8 cellular contexts compared by ENCODE assay signal in the genomic region with DNA sequence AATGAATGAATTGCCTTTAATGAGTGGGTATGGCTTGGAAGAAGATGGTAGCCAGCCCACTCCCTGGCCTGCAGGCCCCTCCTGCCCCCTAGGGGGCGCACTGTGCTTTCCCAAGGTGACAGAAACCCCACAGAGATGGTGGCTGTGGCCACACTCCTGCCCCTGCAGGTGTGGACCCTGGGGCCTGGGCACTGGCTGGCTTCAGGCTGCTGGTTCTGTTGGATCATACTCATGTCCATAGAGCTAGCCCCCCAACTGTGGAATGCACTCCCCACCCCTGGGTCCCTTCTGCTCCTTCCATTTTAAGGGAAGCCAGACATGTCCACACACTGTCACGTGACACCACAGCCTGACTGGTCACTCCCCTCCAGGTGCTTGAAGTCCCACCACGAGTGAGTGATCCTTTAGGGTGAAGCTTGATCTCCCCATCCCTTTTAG. TPM values are rescaled to one million over a fixed set of nuclear protein-coding genes. Genes with fewer than 3 reads are reported as not detected.
DNase-seq lines count a peak whose midpoint lies in the region; ATAC-seq, FAIRE-seq and TF ChIP-seq lines count a peak whose summit lies in the region.

No MANE protein-coding gene starts in this region.

- peak; percentile 97 for TF ChIP-seq CTCF in GM12873 (IDR thresholded peaks at IDR 0.05; ENCODE audit: insufficient read depth, low read depth, low read length, missing control alignments)
- peak; percentile 58 to 68 for TF ChIP-seq CTCF in brain (conservative IDR thresholded peaks at IDR 0.05)
- peak; percentile 86 for TF ChIP-seq CTCF in HepG2 (CRISPR knock-in tag; IDR thresholded peaks at IDR 0.05)

- no peaks in the 10 kb centered on the region for H3K79me2 ChIP-seq in HepG2 (ENCODE audit: insufficient read depth, low read length)

- no peak overlapping the region for H2AFZ ChIP-seq in HepG2 (ENCODE audit: low read length)

- intact Hi-C loops in HepG2 (cut with micrococcal nuclease; ENCODE audit: unreplicated experiment): loop anchor here (1.0 to 5.0 kb wide), 3 partner anchors 47 to 88 kb away; a partner anchor contains a TSS

- H3K27me3 ChIP-seq in HepG2 (ENCODE audit: control insufficient read depth in 1 of 2, insufficient read depth in 2 of 2, low read length in 2 of 2): no peaks in the 10 kb centered on the region

- no peak overlapping the region for H3K27ac ChIP-seq in HepG2 (ENCODE audit: extremely low read length, insufficient read depth, low read length)

- H3K4me1 Mint-ChIP-seq in brain: peaks cover 96% of the 10 kb centered on the region
- H3K4me1 Mint-ChIP-seq in stimulated activated effector memory CD8-positive, alpha-beta T cell treated with anti-CD3 and anti-CD28 coated beads, Interleukin-12 subunit alpha, Interleukin-12 subunit beta, amount 100 ng/mL, for 72 hours: peaks cover 13% of the 10 kb centered on the region

- H4K20me1 ChIP-seq in HepG2 (ENCODE audit: insufficient read depth, low read length): no peaks in the 10 kb centered on the region

- H3K27me3 Mint-ChIP-seq in brain: peaks cover 8% of the 10 kb centered on the region

- CTCF ChIA-PET in HepG2 (lab: Yijun Ruan, JAX; ENCODE audit: low intra/inter-chr PET ratio, low total read pairs): interaction anchor here (0.7 to 2.9 kb wide), 4 partner anchors 26 to 87 kb away, joined by 3 to 23 read pairs (median 8); no protein-coding TSS in a partner anchor

- H3K36me3 Mint-ChIP-seq in brain: no peaks in the 10 kb centered on the region
- H3K36me3 Mint-ChIP-seq in stimulated activated effector memory CD8-positive, alpha-beta T cell treated with anti-CD3 and anti-CD28 coated beads, Interleukin-12 subunit alpha, Interleukin-12 subunit beta, amount 100 ng/mL, for 72 hours: no peaks in the 10 kb centered on the region

- in situ Hi-C loops in HepG2 (cut with HindIII; ENCODE audit: extremely low pct_ligation_motif_present, low pct_unique_long_range_greater_than_20kb): no loop called here

- H3K27ac Mint-ChIP-seq in brain: peak overlapping the region in 3 of 5 experiments; percentile 93 to 98 (median 95)
- no peak overlapping the region for H3K27ac Mint-ChIP-seq in stimulated activated effector memory CD8-positive, alpha-beta T cell treated with anti-CD3 and anti-CD28 coated beads, Interleukin-12 subunit alpha, Interleukin-12 subunit beta, amount 100 ng/mL, for 72 hours

- H3K4me1 ChIP-seq in HepG2 (ENCODE audit: insufficient read depth, low read length): peaks cover 66% of the 10 kb centered on the region

- no peak for TF ChIP-seq POLR2A in HepG2 (IDR thresholded peaks at IDR 0.05; ENCODE audit: insufficient read depth in 1 of 2, low read depth in 2 of 2, low read length in 2 of 2)

- POLR2A ChIA-PET in HepG2 (lab: Yijun Ruan, JAX): no interaction called here

- no peaks in the 10 kb centered on the region for H3K9me3 ChIP-seq in HepG2 (ENCODE audit: low read length)

- no peak overlapping the region for H3K4me2 ChIP-seq in HepG2 (ENCODE audit: low read depth, low read length)

- TF ChIP-seq EP300 in HepG2 (IDR thresholded peaks at IDR 0.05; ENCODE audit: low read depth in 2 of 2, low read length in 2 of 2) (no peak), HepG2 (CRISPR knock-in tag; IDR thresholded peaks at IDR 0.05; ENCODE audit: borderline replicate concordance) (no peak)

- WGBS in HepG2 (ENCODE audit: low lambda C conversion rate): 60% methylated on average over 2 of the region's 3 CpGs

- DNase-seq in SW480 (ENCODE audit: low spot score) (peak; percentile 35), HepG2 (ENCODE audit: low spot score) (peak; percentile 37), NCI-H2171 treated with DMSO at 0.1 percent for 48 hours (lab: John Stamatoyannopoulos, UW) (no peak)
- peak; percentile 60 to 88 for DNase-seq in stimulated activated effector memory CD8-positive, alpha-beta T cell treated with anti-CD3 and anti-CD28 coated beads, Interleukin-12 subunit alpha, Interleukin-12 subunit beta, amount 100 ng/mL, for 72 hours (ENCODE audit: low spot score in 2 of 2)

- ATAC-seq in HG02870 (IDR thresholded peaks at IDR 0.05; ENCODE audit: unreplicated experiment) (peak; percentile 48), HepG2 (peak; percentile 64), HG02642 (IDR thresholded peaks at IDR 0.05; ENCODE audit: poor library complexity, unreplicated experiment) (no peak)
- ATAC-seq in stimulated activated effector memory CD8-positive, alpha-beta T cell treated with anti-CD3 and anti-CD28 coated beads, Interleukin-12 subunit alpha, Interleukin-12 subunit beta, amount 100 ng/mL, for 72 hours: peak; percentile 72

- peak; percentile 82 for TF ChIP-seq RAD21 in HepG2 (CRISPR knock-in tag; IDR thresholded peaks at IDR 0.05)

- peak overlapping the region in 1 of 5 experiments; percentile 25 for H3K4me3 Mint-ChIP-seq in brain
- no peak overlapping the region for H3K4me3 Mint-ChIP-seq in stimulated activated effector memory CD8-positive, alpha-beta T cell treated with anti-CD3 and anti-CD28 coated beads, Interleukin-12 subunit alpha, Interleukin-12 subunit beta, amount 100 ng/mL, for 72 hours

- H3K4me3 ChIP-seq in HepG2 (replicated peaks in 1 of 3; ENCODE audit: insufficient read depth in 1 of 3, low read depth in 2 of 3, low read length in 3 of 3): no peak overlapping the region

- H3K36me3 ChIP-seq in HepG2 (replicated peaks in 1 of 2; ENCODE audit: control insufficient read depth in 1 of 2, insufficient read depth in 2 of 2, low read length in 2 of 2): peaks cover 0 to 1% of the 10 kb centered on the region in 2 experiments; a peak in 1 of 5 replicates

- no peak overlapping the region for H3K9ac ChIP-seq in HepG2 (ENCODE audit: insufficient read depth, low read depth, low read length)

- H3K9me3 Mint-ChIP-seq in brain: peaks cover 0 to 5% (median 0%) of the 10 kb centered on the region in 5 experiments
- no peaks in the 10 kb centered on the region for H3K9me3 Mint-ChIP-seq in stimulated activated effector memory CD8-positive, alpha-beta T cell treated with anti-CD3 and anti-CD28 coated beads, Interleukin-12 subunit alpha, Interleukin-12 subunit beta, amount 100 ng/mL, for 72 hours

- no TSS peak for BruUV-seq in HepG2 (replicated peaks; lab: Mats Ljungman, UMichigan)

- peak; percentile 76 for FAIRE-seq in HepG2 (lab: Jason Lieb, UNC)

TF ChIP-seq in HepG2, 621 proteins besides CTCF, POLR2A, EP300 and RAD21 (continues in another document):
- peak; percentile 24; the same call in 1 of the 2 replicates for TF ChIP-seq ZFX (CRISPR knock-in tag; IDR thresholded peaks at IDR 0.05; ENCODE audit: low read depth)
- TF ChIP-seq XRCC5 (optimal IDR thresholded peaks at IDR 0.05; ENCODE audit: low read length): peak; percentile 27

RNA-seq across cellular contexts. Expression of a gene that starts 44.8 kb away (rescaled TPM):
- polyA plus RNA-seq in brain (ENCODE audit: insufficient read depth, low read depth, low replicate concordance) (38.1 TPM), HepG2 (2011; rRNA removed) (7.7 and 7.9 TPM in 2 replicates)
- total RNA-seq in HepG2 (2016; rRNA removed; fragmentation: Illumina TruSeq; extraction: Trizol): 3.1 and 3.9 TPM in 2 replicates
- 0.62 and 0.81 TPM in 2 replicates for total RNA-seq in HepG2 (2016; cell fraction: cytosol; rRNA removed; fragmentation: Illumina TruSeq; extraction: Trizol; ENCODE audit: low read depth)
- 3.5 and 3.6 TPM in 2 replicates for total RNA-seq in HepG2 (2016; cell fraction: insoluble cytoplasmic fraction; rRNA removed; fragmentation: Illumina TruSeq; extraction: Trizol)
- 3.7 and 4.0 TPM in 2 replicates for total RNA-seq in HepG2 (2016; cell fraction: membrane; rRNA removed; fragmentation: Illumina TruSeq; extraction: Trizol)
- 2.4 and 2.5 TPM in 2 replicates for total RNA-seq in HepG2 (2016; cell fraction: nucleus; rRNA removed; fragmentation: Illumina TruSeq; extraction: Trizol)
- polyA plus RNA-seq in HepG2 (2011; cell fraction: cytosol; rRNA removed): 6.1 and 7.9 TPM in 2 replicates
- 5.9 and 9.2 TPM in 2 replicates for polyA plus RNA-seq in HepG2 (2011; cell fraction: nucleus; rRNA removed)
- 3.8 and 4.0 TPM in 2 replicates for polyA plus RNA-seq in HepG2 (2012)
- 0.43 and 0.45 TPM in 2 replicates for polyA plus RNA-seq in HepG2 (2016; cell fraction: cytosol; fragmentation: Illumina TruSeq; extraction: Trizol; ENCODE audit: low read depth)
- 5.1 and 5.5 TPM in 2 replicates for polyA plus RNA-seq in HepG2 (2016; cell fraction: insoluble cytoplasmic fraction; fragmentation: Illumina TruSeq; extraction: Trizol; ENCODE audit: low read depth)
- 2.8 and 3.1 TPM in 2 replicates for polyA plus RNA-seq in HepG2 (2016; cell fraction: membrane; fragmentation: Illumina TruSeq; extraction: Trizol; ENCODE audit: low read depth)
- polyA plus RNA-seq in HepG2 (2016; cell fraction: nucleus; fragmentation: Illumina TruSeq; extraction: Trizol; ENCODE audit: insufficient read depth, low read depth): 4.3 and 4.9 TPM in 2 replicates
- polyA minus RNA-seq in HepG2 (2011; rRNA and poly(A)+ RNA removed; ENCODE audit: low replicate concordance): 4.8 and 18.6 TPM in 2 replicates
- polyA minus RNA-seq in HepG2 (2011; cell fraction: cytosol; rRNA and poly(A)+ RNA removed): 7.8 and 8.3 TPM in 2 replicates
- 3.5 and 3.6 TPM in 2 replicates for polyA minus RNA-seq in HepG2 (2011; cell fraction: nucleus; rRNA and poly(A)+ RNA removed)

RNA-seq across cellular contexts. Expression of a gene that starts 53.3 kb away (rescaled TPM):
- polyA plus RNA-seq in brain (ENCODE audit: insufficient read depth, low read depth, low replicate concordance) (142 TPM), HepG2 (2011; rRNA removed) (134 and 147 TPM in 2 replicates)
- total RNA-seq in HepG2 (2016; rRNA removed; fragmentation: Illumina TruSeq; extraction: Trizol): 157 and 178 TPM in 2 replicates
- 30.6 and 37.3 TPM in 2 replicates for total RNA-seq in HepG2 (2016; cell fraction: cytosol; rRNA removed; fragmentation: Illumina TruSeq; extraction: Trizol; ENCODE audit: low read depth)
- total RNA-seq in HepG2 (2016; cell fraction: insoluble cytoplasmic fraction; rRNA removed; fragmentation: Illumina TruSeq; extraction: Trizol): 154 and 176 TPM in 2 replicates
- total RNA-seq in HepG2 (2016; cell fraction: membrane; rRNA removed; fragmentation: Illumina TruSeq; extraction: Trizol): 93.6 and 97.6 TPM in 2 replicates
- total RNA-seq in HepG2 (2016; cell fraction: nucleus; rRNA removed; fragmentation: Illumina TruSeq; extraction: Trizol): 106 and 121 TPM in 2 replicates
- 144 and 156 TPM in 2 replicates for polyA plus RNA-seq in HepG2 (2011; cell fraction: cytosol; rRNA removed)
- polyA plus RNA-seq in HepG2 (2011; cell fraction: nucleus; rRNA removed): 229 and 231 TPM in 2 replicates
- polyA plus RNA-seq in HepG2 (2012): 92.0 and 152 TPM in 2 replicates
- polyA plus RNA-seq in HepG2 (2016; cell fraction: cytosol; fragmentation: Illumina TruSeq; extraction: Trizol; ENCODE audit: low read depth): 48.0 and 48.3 TPM in 2 replicates
- 270 and 301 TPM in 2 replicates for polyA plus RNA-seq in HepG2 (2016; cell fraction: insoluble cytoplasmic fraction; fragmentation: Illumina TruSeq; extraction: Trizol; ENCODE audit: low read depth)
- polyA plus RNA-seq in HepG2 (2016; cell fraction: membrane; fragmentation: Illumina TruSeq; extraction: Trizol; ENCODE audit: low read depth): 80.3 and 83.8 TPM in 2 replicates
- 218 and 229 TPM in 2 replicates for polyA plus RNA-seq in HepG2 (2016; cell fraction: nucleus; fragmentation: Illumina TruSeq; extraction: Trizol; ENCODE audit: insufficient read depth, low read depth)
- 220 and 249 TPM in 2 replicates for polyA minus RNA-seq in HepG2 (2011; rRNA and poly(A)+ RNA removed; ENCODE audit: low replicate concordance)
- 69.6 and 71.7 TPM in 2 replicates for polyA minus RNA-seq in HepG2 (2011; cell fraction: cytosol; rRNA and poly(A)+ RNA removed)
- 105 and 112 TPM in 2 replicates for polyA minus RNA-seq in HepG2 (2011; cell fraction: nucleus; rRNA and poly(A)+ RNA removed)
